ENCODE assay signal across 1 cellular context in the genomic region with DNA sequence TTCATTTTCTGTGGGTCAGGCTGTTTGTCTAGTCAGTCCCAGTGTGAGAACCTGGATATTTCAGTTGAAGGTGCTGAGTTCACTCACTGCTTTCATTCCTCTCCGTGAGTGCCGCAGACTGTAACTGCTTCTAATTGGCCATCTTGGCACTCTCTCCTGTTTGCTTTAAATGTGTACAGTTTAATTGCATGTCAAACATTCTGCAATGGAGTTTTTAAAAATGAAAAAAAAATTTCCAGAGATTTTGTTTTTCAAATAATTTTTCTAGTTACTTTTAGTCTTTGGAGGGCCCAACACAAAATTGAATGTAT.
TF ChIP-seq lines count a peak whose summit lies in the region.

No MANE protein-coding gene starts in this region.

TF ChIP-seq in HepG2, 621 proteins besides CTCF, POLR2A, EP300 and RAD21:
- no peak for TF ChIP-seq ARID4A (CRISPR knock-in tag; IDR thresholded peaks at IDR 0.05; ENCODE audit: borderline replicate concordance)
- TF ChIP-seq HIC2 (CRISPR knock-in tag; IDR thresholded peaks at IDR 0.05; ENCODE audit: low read depth), result no peak
- TF ChIP-seq PHF20 (CRISPR knock-in tag; IDR thresholded peaks at IDR 0.05), result no peak
- TF ChIP-seq REL (CRISPR knock-in tag; conservative IDR thresholded peaks at IDR 0.05), result no peak
- no peak for TF ChIP-seq TEAD2 (CRISPR knock-in tag; IDR thresholded peaks at IDR 0.05)
- TF ChIP-seq ATAD3A (CRISPR knock-in tag; IDR thresholded peaks at IDR 0.05), result no peak
- no peak for TF ChIP-seq ZNF558 (CRISPR knock-in tag; IDR thresholded peaks at IDR 0.05; ENCODE audit: borderline replicate concordance)
- TF ChIP-seq, protein P1, sequence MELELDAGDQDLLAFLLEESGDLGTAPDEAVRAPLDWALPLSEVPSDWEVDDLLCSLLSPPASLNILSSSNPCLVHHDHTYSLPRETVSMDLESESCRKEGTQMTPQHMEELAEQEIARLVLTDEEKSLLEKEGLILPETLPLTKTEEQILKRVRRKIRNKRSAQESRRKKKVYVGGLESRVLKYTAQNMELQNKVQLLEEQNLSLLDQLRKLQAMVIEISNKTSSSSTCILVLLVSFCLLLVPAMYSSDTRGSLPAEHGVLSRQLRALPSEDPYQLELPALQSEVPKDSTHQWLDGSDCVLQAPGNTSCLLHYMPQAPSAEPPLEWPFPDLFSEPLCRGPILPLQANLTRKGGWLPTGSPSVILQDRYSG (CRISPR knock-in tag; IDR thresholded peaks at IDR 0.05), result no peak
- TF ChIP-seq, protein P2, sequence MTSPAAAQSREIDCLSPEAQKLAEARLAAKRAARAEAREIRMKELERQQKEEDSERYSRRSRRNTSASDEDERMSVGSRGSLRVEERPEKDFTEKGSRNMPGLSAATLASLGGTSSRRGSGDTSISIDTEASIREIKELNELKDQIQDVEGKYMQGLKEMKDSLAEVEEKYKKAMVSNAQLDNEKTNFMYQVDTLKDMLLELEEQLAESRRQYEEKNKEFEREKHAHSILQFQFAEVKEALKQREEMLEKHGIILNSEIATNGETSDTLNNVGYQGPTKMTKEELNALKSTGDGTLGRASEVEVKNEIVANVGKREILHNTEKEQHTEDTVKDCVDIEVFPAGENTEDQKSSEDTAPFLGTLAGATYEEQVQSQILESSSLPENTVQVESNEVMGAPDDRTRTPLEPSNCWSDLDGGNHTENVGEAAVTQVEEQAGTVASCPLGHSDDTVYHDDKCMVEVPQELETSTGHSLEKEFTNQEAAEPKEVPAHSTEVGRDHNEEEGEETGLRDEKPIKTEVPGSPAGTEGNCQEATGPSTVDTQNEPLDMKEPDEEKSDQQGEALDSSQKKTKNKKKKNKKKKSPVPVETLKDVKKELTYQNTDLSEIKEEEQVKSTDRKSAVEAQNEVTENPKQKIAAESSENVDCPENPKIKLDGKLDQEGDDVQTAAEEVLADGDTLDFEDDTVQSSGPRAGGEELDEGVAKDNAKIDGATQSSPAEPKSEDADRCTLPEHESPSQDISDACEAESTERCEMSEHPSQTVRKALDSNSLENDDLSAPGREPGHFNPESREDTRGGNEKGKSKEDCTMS (CRISPR knock-in tag; conservative IDR thresholded peaks at IDR 0.05), result no peak
- no peak for TF ChIP-seq ZNF777 (CRISPR knock-in tag; IDR thresholded peaks at IDR 0.05)
- no peak for TF ChIP-seq ZNF367 (CRISPR knock-in tag; IDR thresholded peaks at IDR 0.05; ENCODE audit: borderline replicate concordance)
- TF ChIP-seq, protein P3, sequence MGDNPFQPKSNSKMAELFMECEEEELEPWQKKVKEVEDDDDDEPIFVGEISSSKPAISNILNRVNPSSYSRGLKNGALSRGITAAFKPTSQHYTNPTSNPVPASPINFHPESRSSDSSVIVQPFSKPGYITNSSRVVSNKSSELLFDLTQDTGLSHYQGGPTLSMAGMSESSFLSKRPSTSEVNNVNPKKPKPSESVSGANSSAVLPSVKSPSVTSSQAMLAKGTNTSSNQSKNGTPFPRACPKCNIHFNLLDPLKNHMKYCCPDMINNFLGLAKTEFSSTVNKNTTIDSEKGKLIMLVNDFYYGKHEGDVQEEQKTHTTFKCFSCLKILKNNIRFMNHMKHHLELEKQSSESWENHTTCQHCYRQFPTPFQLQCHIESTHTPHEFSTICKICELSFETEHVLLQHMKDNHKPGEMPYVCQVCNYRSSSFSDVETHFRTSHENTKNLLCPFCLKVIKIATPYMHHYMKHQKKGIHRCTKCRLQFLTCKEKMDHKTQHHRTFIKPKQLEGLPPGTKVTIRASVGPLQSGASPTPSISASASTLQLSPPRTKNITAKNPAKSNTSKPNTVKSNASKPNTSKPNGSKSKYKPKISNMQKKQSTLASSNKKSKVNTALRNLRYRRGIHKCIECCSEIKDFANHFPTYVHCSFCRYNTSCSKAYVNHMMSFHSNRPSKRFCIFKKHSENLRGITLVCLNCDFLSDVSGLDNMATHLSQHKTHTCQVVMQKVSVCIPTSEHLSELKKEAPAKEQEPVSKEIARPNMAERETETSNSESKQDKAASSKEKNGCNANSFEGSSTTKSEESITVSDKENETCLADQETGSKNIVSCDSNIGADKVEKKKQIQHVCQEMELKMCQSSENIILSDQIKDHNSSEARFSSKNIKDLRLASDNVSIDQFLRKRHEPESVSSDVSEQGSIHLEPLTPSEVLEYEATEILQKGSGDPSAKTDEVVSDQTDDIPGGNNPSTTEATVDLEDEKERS (CRISPR knock-in tag; IDR thresholded peaks at IDR 0.05), result no peak
- TF ChIP-seq SIX4 (CRISPR knock-in tag; IDR thresholded peaks at IDR 0.05), result no peak
